ENCODE assay signal across 8 cellular contexts in the genomic region with DNA sequence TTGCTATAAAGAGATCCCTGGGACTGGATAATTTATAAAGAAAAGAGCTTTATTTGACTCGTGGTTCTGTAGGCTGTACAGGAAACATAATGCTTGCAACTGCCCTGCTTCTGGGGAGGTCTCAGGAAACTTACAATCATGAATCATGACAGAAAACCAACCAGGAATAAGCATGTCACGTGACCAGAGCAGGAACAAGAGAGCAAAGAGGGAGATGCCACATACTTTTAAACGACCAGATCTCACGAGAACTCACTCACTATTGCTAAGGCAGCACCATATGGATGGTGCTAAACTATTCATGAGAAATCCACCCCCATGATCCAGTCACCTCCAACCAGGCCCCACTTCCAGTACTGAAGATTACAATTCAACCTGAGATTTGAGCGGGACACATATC. TPM values are rescaled to one million over a fixed set of nuclear protein-coding genes. Genes with fewer than 3 reads are reported as not detected.
A peak's percentile ranks its signal among the peaks of the same experiment; 100 is the strongest.
DNase-seq lines count a peak whose midpoint lies in the region; ATAC-seq and TF ChIP-seq lines count a peak whose summit lies in the region.

No MANE protein-coding gene starts in this region.

- intact Hi-C loops in uterus (cut with DNase I; ENCODE audit: low total_unique reads): no loop called here

- H3K36me3 ChIP-seq in uterus: no peaks in the 10 kb centered on the region

- no peaks in the 10 kb centered on the region for H3K4me1 ChIP-seq in uterus

- H3K4me3 ChIP-seq in uterus: no peak overlapping the region

- peak overlapping the region in 1 of 2 donors; percentile 41 for H3K27ac ChIP-seq in uterus

- no peaks in the 10 kb centered on the region for H3K9me3 Mint-ChIP-seq in HFFc6
- H3K9me3 Mint-ChIP-seq in activated T-cell treated with anti-CD3 and anti-CD28 coated beads, Interleukin-2, amount 50 U/mL, for 72 hours: no peaks in the 10 kb centered on the region

- ATAC-seq in activated T-cell treated with anti-CD3 and anti-CD28 coated beads, Interleukin-2, amount 50 U/mL, for 72 hours (replicated peaks in 1 of 2): peak; percentile 55 to 60

- no peak for TF ChIP-seq POLR2A in uterus (IDR thresholded peaks at IDR 0.05)

- peaks cover 16% of the 10 kb centered on the region for H3K36me3 Mint-ChIP-seq in HFFc6 (ENCODE audit: low read depth)
- peaks cover 0 to 6% of the 10 kb centered on the region in 2 donors for H3K36me3 Mint-ChIP-seq in activated T-cell treated with anti-CD3 and anti-CD28 coated beads, Interleukin-2, amount 50 U/mL, for 72 hours (ENCODE audit: insufficient read depth in 2 of 2)

- peaks cover 44% of the 10 kb centered on the region for H3K4me1 Mint-ChIP-seq in HFFc6 (ENCODE audit: low read depth)
- H3K4me1 Mint-ChIP-seq in activated T-cell treated with anti-CD3 and anti-CD28 coated beads, Interleukin-2, amount 50 U/mL, for 72 hours (ENCODE audit: low read depth): peaks cover 17% of the 10 kb centered on the region

- DNase-seq in AG20443 (ENCODE audit: low spot score) (peak; percentile 32), HFFc6 (peak; percentile 62), kidney tubule cell (ENCODE audit: low spot score) (peak; percentile 66), uterus (no peak), NCI-H1694 (lab: John Stamatoyannopoulos, UW) (no peak), anterior cingulate cortex (lab: John Stamatoyannopoulos, UW) (no peak), islet precursor cell (no peak)
- peak in 1 of 2 donors; percentile 4 for DNase-seq in activated T-cell treated with anti-CD3 and anti-CD28 coated beads, Interleukin-2, amount 50 U/mL, for 72 hours

- no peaks in the 10 kb centered on the region for H3K9me3 ChIP-seq in uterus

- peak overlapping the region; percentile 25; the same call in 1 of the 2 replicates for H3K4me3 Mint-ChIP-seq in HFFc6
- peak overlapping the region in 1 of 2 donors; percentile 18 for H3K4me3 Mint-ChIP-seq in activated T-cell treated with anti-CD3 and anti-CD28 coated beads, Interleukin-2, amount 50 U/mL, for 72 hours

- no peak for TF ChIP-seq CTCF in HFFc6 (IDR thresholded peaks at IDR 0.05)
- TF ChIP-seq CTCF in uterus (IDR thresholded peaks at IDR 0.05): no peak

- peak overlapping the region; percentile 67 for H3K27ac Mint-ChIP-seq in HFFc6
- H3K27ac Mint-ChIP-seq in activated T-cell treated with anti-CD3 and anti-CD28 coated beads, Interleukin-2, amount 50 U/mL, for 72 hours: peak overlapping the region; percentile 3

- no peaks in the 10 kb centered on the region for H3K27me3 ChIP-seq in uterus

- H3K27me3 Mint-ChIP-seq in HFFc6 (ENCODE audit: insufficient read depth): no peaks in the 10 kb centered on the region
- no peaks in the 10 kb centered on the region for H3K27me3 Mint-ChIP-seq in activated T-cell treated with anti-CD3 and anti-CD28 coated beads, Interleukin-2, amount 50 U/mL, for 72 hours (ENCODE audit: low read depth)

RNA-seq across cellular contexts. Expression of gene RCC1, which starts 49.8 kb away (rescaled TPM):
- total RNA-seq in HFFc6 (2021; fragmentation: NEBNext Ultra II Directional; extraction: Animal tissue kit (Norgen Biotek cat#: 25700)): 10 to 100 TPM; 30.9 to 45.4 (median 38.4) TPM
- 10 to 100 TPM; 45.3 to 48.3 TPM for total RNA-seq in activated T-cell treated with anti-CD3 and anti-CD28 coated beads, Interleukin-2, amount 50 U/mL, for 72 hours
- 10 to 100 TPM in 3 of 4 donors, 1 to 10 TPM in 1; 3.8 to 37.6 (median 13.8) TPM for total RNA-seq in uterus

Comparison
In these comparisons a context has a peak if more than half of its experiments do, and no peak if none do; other contexts are left out.
1. DNase-seq: peak in AG20443 (single experiment), HFFc6 (single experiment) and kidney tubule cell (single experiment); none in uterus (0 of 2), NCI-H1694 (single experiment), anterior cingulate cortex (0 of 58) and islet precursor cell (single experiment).